In the genomic region with DNA sequence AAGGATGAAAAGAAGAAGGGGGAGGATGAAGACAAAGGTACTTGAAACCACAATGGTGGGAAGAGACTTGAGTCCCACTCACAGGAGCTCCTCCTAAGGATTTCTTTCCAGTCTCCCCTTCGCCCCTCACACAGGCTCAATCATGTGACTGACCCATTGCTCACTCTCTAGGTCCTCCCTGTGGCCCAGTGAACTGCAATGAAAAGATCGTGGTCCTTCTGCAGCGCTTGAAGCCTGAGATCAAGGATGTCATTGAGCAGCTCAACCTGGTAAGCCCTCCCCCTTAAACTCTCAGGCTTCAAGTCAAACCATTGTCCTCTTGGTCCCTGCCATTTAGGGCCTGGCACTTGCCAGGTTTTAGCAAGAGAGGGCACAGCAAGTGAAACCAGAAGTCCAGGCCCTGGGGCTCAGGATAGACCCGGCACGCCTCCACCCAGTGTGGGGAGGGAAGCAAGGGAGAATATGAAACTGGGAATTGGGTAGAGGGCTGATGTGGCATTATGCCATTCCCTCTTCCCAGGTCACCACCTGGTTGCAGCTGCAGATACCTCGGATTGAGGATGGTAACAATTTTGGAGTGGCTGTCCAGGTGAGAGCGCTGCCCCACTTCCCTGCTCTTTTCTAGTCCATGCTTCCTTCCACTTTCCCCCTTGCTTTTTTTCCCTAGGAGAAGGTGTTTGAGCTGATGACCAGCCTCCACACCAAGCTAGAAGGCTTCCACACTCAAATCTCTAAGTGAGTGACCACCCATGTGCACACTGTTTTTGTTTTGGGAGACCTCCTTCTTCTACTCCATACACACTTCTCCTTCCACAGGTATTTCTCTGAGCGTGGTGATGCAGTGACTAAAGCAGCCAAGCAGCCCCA, we compare ENCODE assay signal across 8 cellular contexts. TPM values are rescaled to one million over a fixed set of nuclear protein-coding genes. Genes with fewer than 3 reads are reported as not detected.
A peak's percentile ranks its signal among the peaks of the same experiment; 100 is the strongest.
DNase-seq lines count a peak whose midpoint lies in the region; ATAC-seq lines count a peak whose summit lies in the region.
"Had no signal": no experiment of that assay in that cellular context is flagged by ENCODE, and none has a peak within 500 bp of the region (broad histone marks: within the 10 kb centered on the region; RNA-seq: fewer than 3 reads in every experiment).

No MANE protein-coding gene starts in this region.

- 0 out of 2 replicates have a peak, but pooled peaks cover 4% of the 10 kb centered on the region for H3K27me3 ChIP-seq in HUES64 (ENCODE audit: insufficient read depth, low read length)
- no peaks in the 10 kb centered on the region for H3K27me3 ChIP-seq in rectal smooth muscle tissue (ENCODE audit: control insufficient read depth, insufficient read depth, low read length)
- H3K27me3 ChIP-seq: pancreas had no signal

- H3K9ac ChIP-seq in HUES64 (ENCODE audit: low read depth, low read length) (no peak overlapping the region), rectal smooth muscle tissue (ENCODE audit: low read length) (no peak overlapping the region)

- H3K27ac ChIP-seq in HUES64 (ENCODE audit: low read depth, low read length): no peak overlapping the region
- H3K27ac ChIP-seq in rectal smooth muscle tissue (ENCODE audit: low read depth, low read length): no peak overlapping the region

- no peaks in the 10 kb centered on the region for H3K9me3 ChIP-seq in HUES64 (ENCODE audit: insufficient read depth, low read depth, low read length)
- H3K9me3 ChIP-seq: pancreas had no signal

- no peak for ATAC-seq in activated T-helper 17 cell treated with anti-CD3 and anti-CD28 coated beads, Interleukin-2, amount 50 U/mL, for 72 hours (replicated peaks)
- ATAC-seq: pancreas had no signal

- H3K4me1 Mint-ChIP-seq in activated T-helper 17 cell treated with anti-CD3 and anti-CD28 coated beads, Interleukin-2, amount 50 U/mL, for 72 hours: peaks cover 42% of the 10 kb centered on the region

- peaks cover 64% of the 10 kb centered on the region for H3K36me3 Mint-ChIP-seq in activated T-helper 17 cell treated with anti-CD3 and anti-CD28 coated beads, Interleukin-2, amount 50 U/mL, for 72 hours (ENCODE audit: low read depth)

- 93% methylated on average over 8 of the region's 8 CpGs for WGBS in HUES64

- no peaks in the 10 kb centered on the region for H3K27me3 Mint-ChIP-seq in activated T-helper 17 cell treated with anti-CD3 and anti-CD28 coated beads, Interleukin-2, amount 50 U/mL, for 72 hours

- H3K36me3 ChIP-seq in HUES64 (ENCODE audit: insufficient read depth, low read length) (peaks cover 28% of the 10 kb centered on the region), rectal smooth muscle tissue (ENCODE audit: control insufficient read depth, insufficient read depth, low read length) (peaks cover 13% of the 10 kb centered on the region)

- H3K4me3 ChIP-seq in HUES64 (ENCODE audit: low read length): peak overlapping the region; percentile 90; the same call in 1 of the 2 replicates
- peak overlapping the region; percentile 87 for H3K4me3 ChIP-seq in rectal smooth muscle tissue (ENCODE audit: low read length)

- peak overlapping the region; percentile 86 for H3K4me3 Mint-ChIP-seq in activated T-helper 17 cell treated with anti-CD3 and anti-CD28 coated beads, Interleukin-2, amount 50 U/mL, for 72 hours

- peak overlapping the region; percentile 91 for H3K27ac Mint-ChIP-seq in activated T-helper 17 cell treated with anti-CD3 and anti-CD28 coated beads, Interleukin-2, amount 50 U/mL, for 72 hours

- DNase-seq in islet precursor cell: no peak
- DNase-seq in AG08395 (ENCODE audit: low spot score): no peak
- DNase-seq: HFFc6, SIG-M5 had no signal

- H3K4me1 ChIP-seq in HUES64 (ENCODE audit: insufficient read depth, low read length) (no peaks in the 10 kb centered on the region), rectal smooth muscle tissue (ENCODE audit: control insufficient read depth, insufficient read depth, low read length) (peaks cover 13% of the 10 kb centered on the region)

- H3K9me3 Mint-ChIP-seq in activated T-helper 17 cell treated with anti-CD3 and anti-CD28 coated beads, Interleukin-2, amount 50 U/mL, for 72 hours: no peaks in the 10 kb centered on the region
- H3K9me3 Mint-ChIP-seq: HFFc6 had no signal

RNA-seq across cellular contexts. Expression of gene PSME1, which starts 1.8 kb away (rescaled TPM):
- polyA plus RNA-seq in HUES64 (2013, experiment 1 of 2): 55.7 TPM
- 71.7 TPM for polyA plus RNA-seq in HUES64 (2013, experiment 2 of 2)
- total RNA-seq in activated T-helper 17 cell treated with anti-CD3 and anti-CD28 coated beads, Interleukin-2, amount 50 U/mL, for 72 hours: 100 to 1,000 TPM; 361 to 375 TPM

RNA-seq across cellular contexts. Expression of gene EMC9, which starts 3.6 kb away (rescaled TPM):
- polyA plus RNA-seq in HUES64 (2013, experiment 1 of 2): 26.7 TPM
- polyA plus RNA-seq in HUES64 (2013, experiment 2 of 2): 30.4 TPM
- 10 to 100 TPM; 31.0 to 43.8 TPM for total RNA-seq in activated T-helper 17 cell treated with anti-CD3 and anti-CD28 coated beads, Interleukin-2, amount 50 U/mL, for 72 hours

RNA-seq across cellular contexts. Expression of gene FITM1, which starts 7.3 kb away (rescaled TPM):
- polyA plus RNA-seq in HUES64 (2013, experiment 1 of 2): not detected
- not detected for polyA plus RNA-seq in HUES64 (2013, experiment 2 of 2)
- total RNA-seq in activated T-helper 17 cell treated with anti-CD3 and anti-CD28 coated beads, Interleukin-2, amount 50 U/mL, for 72 hours: under 1 TPM in 1 of 2 donors, not detected in 1; 0.58 TPM
- total RNA-seq: HFFc6 had no signal

RNA-seq across cellular contexts. Expression of gene PSME2, which starts 8.6 kb away (rescaled TPM):
- 80.0 TPM for polyA plus RNA-seq in HUES64 (2013, experiment 1 of 2)
- polyA plus RNA-seq in HUES64 (2013, experiment 2 of 2): 87.1 TPM
- 100 to 1,000 TPM; 339 to 489 TPM for total RNA-seq in activated T-helper 17 cell treated with anti-CD3 and anti-CD28 coated beads, Interleukin-2, amount 50 U/mL, for 72 hours

RNA-seq across cellular contexts. Expression of gene RNF31, which starts 9.5 kb away (rescaled TPM):
- polyA plus RNA-seq in HUES64 (2013, experiment 1 of 2): 33.3 TPM
- 43.2 TPM for polyA plus RNA-seq in HUES64 (2013, experiment 2 of 2)
- total RNA-seq in activated T-helper 17 cell treated with anti-CD3 and anti-CD28 coated beads, Interleukin-2, amount 50 U/mL, for 72 hours: 10 to 100 TPM; 56.6 to 86.7 TPM
